In the genomic region with DNA sequence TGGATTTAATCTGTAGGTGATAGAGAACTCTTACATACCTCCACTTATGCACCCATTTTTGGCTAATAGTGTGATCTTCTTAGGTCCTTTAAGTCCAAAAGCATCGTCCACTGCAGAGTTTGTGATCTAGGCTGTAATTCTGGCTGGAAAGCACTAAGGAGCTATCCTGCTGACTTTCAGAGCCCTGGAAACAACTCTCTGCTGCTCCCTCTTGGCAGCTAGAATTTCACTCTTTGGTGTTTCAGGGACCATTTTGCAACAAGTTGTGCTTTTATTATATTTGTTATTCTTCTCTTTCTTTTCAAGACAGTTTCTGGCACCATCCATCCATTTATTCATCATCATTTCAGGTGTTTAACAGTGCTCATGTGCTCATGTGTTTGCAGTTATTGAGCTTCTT, we compare ENCODE assay signal across 14 cellular contexts.
A peak's percentile ranks its signal among the peaks of the same experiment; 100 is the strongest.
DNase-seq lines count a peak whose midpoint lies in the region; FAIRE-seq and TF ChIP-seq lines count a peak whose summit lies in the region.
"Had no signal": no experiment of that assay in that cellular context is flagged by ENCODE, and none has a peak within 500 bp of the region (broad histone marks: within the 10 kb centered on the region; RNA-seq: fewer than 3 reads in every experiment).

No MANE protein-coding gene starts in this region.

- no peak for FAIRE-seq in kidney (lab: Jason Lieb, UNC)
- FAIRE-seq: G401.6 had no signal

- TF ChIP-seq CTCF in AG10803 (conservative IDR thresholded peaks at IDR 0.05; ENCODE audit: low read length) (peak; percentile 24; the same call in 1 of the 2 replicates), kidney epithelial cell (IDR thresholded peaks at IDR 0.05; ENCODE audit: insufficient read depth, low read length, poor library complexity, severe bottlenecking) (peak; percentile 38), kidney (IDR thresholded peaks at IDR 0.05; ENCODE audit: borderline replicate concordance, extremely low read depth, insufficient read depth) (no peak), right atrium auricular region (IDR thresholded peaks at IDR 0.05) (no peak)

- no peak overlapping the region for H3K27ac ChIP-seq in kidney (ENCODE audit: low read depth in 2 of 2, low read length in 2 of 2)
- no peak overlapping the region for H3K27ac ChIP-seq in right atrium auricular region

- DNase-seq in AG10803 (ENCODE audit: low read depth) (peak; percentile 4), HEK293T (ENCODE audit: extremely low spot score) (peak; percentile 21), T47D (ENCODE audit: low read depth in 1 of 2, low spot score in 1 of 2) (peak; percentile 9 to 26), kidney epithelial cell (ENCODE audit: low read depth) (no peak), kidney (no peak), 8988T (no peak), right atrium auricular region (ENCODE audit: low spot score) (no peak), NAMALWA (ENCODE audit: low spot score) (no peak)
- DNase-seq: activated CD4-positive, alpha-beta memory T cell treated with anti-CD3 and anti-CD28 coated beads for 36 hours; activated effector memory CD4-positive, alpha-beta T cell treated with anti-CD3 and anti-CD28 coated beads, Interleukin-2, amount 50 U/mL, for 16 hours; CD4-positive, CD25-positive, alpha-beta regulatory T cell; NCI-H2107; stimulated activated CD4-positive, alpha-beta T cell treated with anti-CD3 and anti-CD28 coated beads, Interleukin-4, amount 100 ng/mL, for 4 hours had no signal

- H3K9ac ChIP-seq in kidney (ENCODE audit: low read length in 2 of 2): no peak overlapping the region

- H3K4me3 ChIP-seq in AG10803 (ENCODE audit: low read length) (no peak overlapping the region), kidney epithelial cell (ENCODE audit: low read depth, low read length) (no peak overlapping the region), kidney (ENCODE audit: low read length in 2 of 2) (no peak overlapping the region), right atrium auricular region (no peak overlapping the region)

- POLR2A ChIA-PET in HEK293T (lab: Yijun Ruan, JAX): no interaction called here

- H3K27me3 ChIP-seq in kidney epithelial cell (ENCODE audit: control insufficient read depth, insufficient read depth, low read length) (no peaks in the 10 kb centered on the region), right atrium auricular region (no peaks in the 10 kb centered on the region)

- CTCF ChIA-PET in HEK293T (lab: Yijun Ruan, JAX): no interaction called here

- intact Hi-C loops in kidney (cut with DNase I): no loop called here

- no peaks in the 10 kb centered on the region for H3K9me3 ChIP-seq in kidney (ENCODE audit: control insufficient read depth in 1 of 2, low read length in 2 of 2)
- no peaks in the 10 kb centered on the region for H3K9me3 ChIP-seq in right atrium auricular region

- H3K4me1 ChIP-seq in kidney (ENCODE audit: control insufficient read depth in 1 of 2, insufficient read depth in 1 of 2, low read depth in 1 of 2, low read length in 2 of 2): no peaks in the 10 kb centered on the region
- H3K4me1 ChIP-seq in right atrium auricular region: no peaks in the 10 kb centered on the region

- no peaks in the 10 kb centered on the region for H3K36me3 ChIP-seq in kidney epithelial cell (ENCODE audit: control insufficient read depth, insufficient read depth, low read length)
- no peaks in the 10 kb centered on the region for H3K36me3 ChIP-seq in kidney (ENCODE audit: control insufficient read depth in 1 of 2, insufficient read depth in 2 of 2, low read length in 2 of 2)
- no peaks in the 10 kb centered on the region for H3K36me3 ChIP-seq in right atrium auricular region

- in situ Hi-C loops in T47D (cut with HindIII; ENCODE audit: low pct_unique_long_range_greater_than_20kb, low sequenced_read_pairs): no loop called here

TF ChIP-seq in HEK293T, 16 proteins besides CTCF, POLR2A, EP300 and RAD21:
- TF ChIP-seq ARNT (IDR thresholded peaks at IDR 0.05) (no peak), NFRKB (IDR thresholded peaks at IDR 0.05) (no peak), ZNF384 (IDR thresholded peaks at IDR 0.05) (no peak), FOXK2 (IDR thresholded peaks at IDR 0.05) (no peak), TARDBP (IDR thresholded peaks at IDR 0.05) (no peak), ELF4 (IDR thresholded peaks at IDR 0.05) (no peak), LEF1 (IDR thresholded peaks at IDR 0.05; ENCODE audit: borderline replicate concordance) (no peak), HDGF (IDR thresholded peaks at IDR 0.05; ENCODE audit: borderline replicate concordance) (no peak), CTBP1 (IDR thresholded peaks at IDR 0.05; ENCODE audit: borderline replicate concordance) (no peak), FOXA1 (IDR thresholded peaks at IDR 0.05) (no peak), SUZ12 (IDR thresholded peaks at IDR 0.05) (no peak)

Comparison
In these comparisons a context has a peak if more than half of its experiments do, and no peak if none do; other contexts are left out.
1. DNase-seq: peak in AG10803 (single experiment), HEK293T (single experiment) and T47D (2 of 2); none in kidney epithelial cell (single experiment), kidney (single experiment), 8988T (single experiment), right atrium auricular region (single experiment) and NAMALWA (single experiment).
2. CTCF ChIP-seq: peak in AG10803 (single experiment) and kidney epithelial cell (single experiment); none in kidney (single experiment) and right atrium auricular region (0 of 2).